8 cellular contexts compared by ENCODE assay signal in the genomic region with DNA sequence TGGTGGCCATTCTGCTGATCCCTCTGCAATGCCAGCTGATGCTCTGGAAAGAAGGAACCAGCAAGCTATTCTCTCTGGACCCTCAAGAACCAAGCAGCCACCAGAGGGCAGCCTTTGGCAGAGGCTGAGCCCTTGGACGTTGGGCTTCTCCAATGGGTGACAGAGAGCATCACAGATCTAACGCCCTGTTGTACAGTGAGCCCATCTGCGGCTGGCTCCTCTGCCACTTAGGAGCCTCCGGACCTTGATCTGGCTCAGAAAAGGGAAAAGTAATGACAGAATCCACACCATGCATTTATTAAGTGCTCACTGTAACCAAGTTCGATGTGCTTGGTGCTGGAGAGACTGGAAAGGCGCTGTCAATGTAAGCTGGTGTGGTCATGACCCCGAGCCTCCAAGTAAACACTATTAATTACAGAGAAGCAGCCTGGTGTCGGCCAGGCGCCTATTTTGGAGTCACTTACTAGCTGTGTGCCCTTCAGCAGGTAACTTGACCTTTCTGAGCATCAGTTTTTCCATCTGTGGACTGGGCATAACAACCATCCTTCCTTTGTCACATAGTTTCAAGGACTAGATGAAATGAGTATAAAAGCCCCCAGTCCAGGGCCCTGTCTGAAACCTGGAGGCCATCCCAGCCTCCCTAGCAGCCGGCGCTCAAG. TPM values are rescaled to one million over a fixed set of nuclear protein-coding genes. Genes with fewer than 3 reads are reported as not detected.
DNase-seq lines count a peak whose midpoint lies in the region; ATAC-seq, FAIRE-seq and TF ChIP-seq lines count a peak whose summit lies in the region.

No MANE protein-coding gene starts in this region.

- H3K27me3 Mint-ChIP-seq in H9 (ENCODE audit: low read depth) (no peaks in the 10 kb centered on the region), WTC11 (ENCODE audit: low read depth) (no peaks in the 10 kb centered on the region)

- no peaks in the 10 kb centered on the region for H3K36me3 ChIP-seq in mammary epithelial cell (ENCODE audit: insufficient read depth, low read length)

- BruUV-seq in mammary epithelial cell (replicated peaks; lab: Mats Ljungman, UMichigan): no TSS peak

- no peak overlapping the region for H4K5ac ChIP-seq in H9 (ENCODE audit: insufficient read length, low read depth, low read length)

- H2BK12ac ChIP-seq in H9 (ENCODE audit: insufficient read length, low read depth, low read length): no peak overlapping the region

- no peak overlapping the region for H3K4me2 ChIP-seq in H9 (ENCODE audit: insufficient read depth, insufficient read length, low read length)
- no peak overlapping the region for H3K4me2 ChIP-seq in mammary epithelial cell (ENCODE audit: insufficient read depth, low read depth, low read length)

- no peak overlapping the region for H2BK120ac ChIP-seq in H9 (ENCODE audit: low read depth, low read length, poor library complexity, severe bottlenecking)

- peak; percentile 98 for ATAC-seq in WTC11
- no peak for ATAC-seq in GM18868 (IDR thresholded peaks at IDR 0.05; ENCODE audit: unreplicated experiment)

- no peak overlapping the region for H2BK20ac ChIP-seq in H9 (ENCODE audit: low read depth, low read length, poor library complexity, severe bottlenecking)

- POLR2A ChIA-PET in AG04449 (lab: Yijun Ruan, JAX): interaction anchor here (0.6 kb wide), 2 partner anchors 90 to 156 kb away, joined by 3 read pairs; no protein-coding TSS in a partner anchor
- POLR2A ChIA-PET in WTC11 (lab: Charles Lee): no interaction called here

- no peak overlapping the region for H3T11ph ChIP-seq in H9 (ENCODE audit: low read length)

- H3K4me1 ChIP-seq in H9 (ENCODE audit: insufficient read depth, low read length) (no peaks in the 10 kb centered on the region), mammary epithelial cell (ENCODE audit: insufficient read depth, low read length) (peaks cover 33% of the 10 kb centered on the region)

- H2AK5ac ChIP-seq in H9 (ENCODE audit: insufficient read length, low read length): no peak overlapping the region

- H3K4ac ChIP-seq in H9 (ENCODE audit: low read depth, low read length): no peak overlapping the region

- no peak overlapping the region for H3K4me3 Mint-ChIP-seq in H9
- H3K4me3 Mint-ChIP-seq in WTC11: no peak overlapping the region

- intact Hi-C loops in mammary epithelial cell (cut with micrococcal nuclease): loop anchor here (1.0 to 10.0 kb wide), 4 partner anchors 23 to 319 kb away; no protein-coding TSS in a partner anchor

- WGBS in H9 (ENCODE audit: extremely low coverage, insufficient read length, low lambda C conversion rate): no CpG with 5 or more reads among the region's 11 CpGs
- 24% methylated on average over 5 of the region's 11 CpGs for WGBS in mammary epithelial cell (ENCODE audit: low coverage, missing lambda C conversion rate)

- H3K4me3 ChIP-seq in AG04449 (ENCODE audit: low read depth, low read length) (no peak overlapping the region), mammary epithelial cell (replicated peaks in 1 of 3; ENCODE audit: insufficient read depth in 1 of 3, low read depth in 2 of 3, low read length in 3 of 3) (no peak overlapping the region)

- CTCF ChIA-PET in AG04449 (lab: Yijun Ruan, JAX): interaction anchor here (0.7 to 19.1 kb wide), 43 partner anchors 9 to 560 kb away, joined by 3 to 381 read pairs (median 7); no protein-coding TSS in a partner anchor
- CTCF ChIA-PET in WTC11 (lab: Charles Lee): interaction anchor here (0.6 to 11.4 kb wide), 54 partner anchors 9 to 525 kb away, joined by 3 to 255 read pairs (median 5); partner anchors contain the start of gene ALPL
- CTCF ChIA-PET in mammary epithelial cell (lab: Charles Lee; ENCODE audit: low non-redundant PET): interaction anchor here (0.5 to 1.8 kb wide), 8 partner anchors 15 to 255 kb away, joined by 3 to 15 read pairs (median 4); no protein-coding TSS in a partner anchor

- no peak overlapping the region for H2BK5ac ChIP-seq in H9 (ENCODE audit: insufficient read length, low read length)

- H3K23ac ChIP-seq in H9 (ENCODE audit: insufficient read length, low read depth, low read length): no peak overlapping the region

- in situ Hi-C loops in mammary epithelial cell (cut with MboI; ENCODE audit: low sequenced_read_pairs in 2 of 2): loop anchor here in 1 of 2 donors (5.0 kb wide), 1 partner anchor 112 kb away; no protein-coding TSS in a partner anchor

- H3K27me3 ChIP-seq in H9 (ENCODE audit: insufficient read depth, low read length) (no peaks in the 10 kb centered on the region), mammary epithelial cell (ENCODE audit: insufficient read depth, low read length) (no peaks in the 10 kb centered on the region)

- H4K8ac ChIP-seq in H9 (replicated peaks; ENCODE audit: insufficient read length, low read depth, low read length): no peak overlapping the region

- no peaks in the 10 kb centered on the region for H3K79me1 ChIP-seq in H9 (ENCODE audit: insufficient read depth, low read depth, low read length, poor library complexity, severe bottlenecking)

- no peaks in the 10 kb centered on the region for H4K20me1 ChIP-seq in H9 (ENCODE audit: control insufficient read depth, insufficient read depth, insufficient read length)
- no peaks in the 10 kb centered on the region for H4K20me1 ChIP-seq in mammary epithelial cell (ENCODE audit: insufficient read depth, low read length)

- H3K18ac ChIP-seq in H9 (ENCODE audit: insufficient read length, low read depth, low read length): no peak overlapping the region

- no peaks in the 10 kb centered on the region for H3K9me3 Mint-ChIP-seq in H9
- no peaks in the 10 kb centered on the region for H3K9me3 Mint-ChIP-seq in WTC11

- no peaks in the 10 kb centered on the region for H3K9me3 ChIP-seq in H9 (ENCODE audit: control insufficient read depth, low read depth, low read length)
- H3K9me3 ChIP-seq in mammary epithelial cell (replicated peaks; ENCODE audit: insufficient read depth, low read length): no peaks in the 10 kb centered on the region

- no peak overlapping the region for H3K9ac ChIP-seq in H9 (ENCODE audit: extremely low read depth, insufficient read length, low read length)
- no peak overlapping the region for H3K9ac ChIP-seq in mammary epithelial cell (ENCODE audit: insufficient read depth, low read length)

- no peak overlapping the region for H4K91ac ChIP-seq in H9 (ENCODE audit: insufficient read length, low read depth, low read length)

- H3K14ac ChIP-seq in H9 (ENCODE audit: insufficient read depth, low read length): no peak overlapping the region

- H3K4me1 Mint-ChIP-seq in H9 (no peaks in the 10 kb centered on the region), WTC11 (no peaks in the 10 kb centered on the region)

- H3K27ac Mint-ChIP-seq in H9: no peak overlapping the region
- H3K27ac Mint-ChIP-seq in WTC11: no peak overlapping the region

- no peaks in the 10 kb centered on the region for H3K23me2 ChIP-seq in H9 (ENCODE audit: insufficient read length, low read depth, low read length, poor library complexity, severe bottlenecking)

- H3K27ac ChIP-seq in H9 (ENCODE audit: insufficient read length, low read depth, low read length): no peak overlapping the region
- H3K27ac ChIP-seq in mammary epithelial cell (ENCODE audit: insufficient read depth, low read depth, low read length): no peak overlapping the region

- H3K79me2 ChIP-seq in H9 (ENCODE audit: insufficient read depth, low read length): no peaks in the 10 kb centered on the region
- H3K79me2 ChIP-seq in mammary epithelial cell (ENCODE audit: insufficient read depth, low read length): no peaks in the 10 kb centered on the region

- H3K36me3 Mint-ChIP-seq in H9 (ENCODE audit: insufficient read depth in 1 of 3, low read depth in 3 of 3): peaks cover 3 to 13% (median 6%) of the 10 kb centered on the region in 3 experiments; a peak in 6 of 7 replicates
- 0 out of 2 replicates have a peak, but pooled peaks cover 2% of the 10 kb centered on the region for H3K36me3 Mint-ChIP-seq in WTC11

- no peak overlapping the region for H2BK15ac ChIP-seq in H9 (ENCODE audit: low read depth, low read length)

- dilution Hi-C loops in mammary epithelial cell (cut with HindIII; ENCODE audit: low sequenced_read_pairs): no loop called here

- no peak overlapping the region for H2AFZ ChIP-seq in H9 (ENCODE audit: low read length)
- no peak overlapping the region for H2AFZ ChIP-seq in mammary epithelial cell (ENCODE audit: low read depth, low read length)

- TF ChIP-seq CTCF in AG04449 (IDR thresholded peaks at IDR 0.05; ENCODE audit: insufficient read depth, low read length, missing control alignments): peak; percentile 91
- TF ChIP-seq CTCF in H9 (conservative IDR thresholded peaks at IDR 0.05): peak; percentile 92
- TF ChIP-seq CTCF in WTC11 (IDR thresholded peaks at IDR 0.05): peak; percentile 79
- peak; percentile 87 to 91 for TF ChIP-seq CTCF in mammary epithelial cell (conservative IDR thresholded peaks at IDR 0.05 in 1 of 2, IDR thresholded peaks at IDR 0.05 in 1 of 2; ENCODE audit: extremely low read depth in 1 of 2, insufficient read depth in 1 of 2, low read depth in 1 of 2, low read length in 2 of 2)

- DNase-seq in AG04449 (ENCODE audit: low read depth, low spot score): no peak
- peak; percentile 88 for DNase-seq in H9
- DNase-seq in NCI-H345 treated with DMSO at 0.1 percent for 48 hours (lab: John Stamatoyannopoulos, UW; ENCODE audit: unreplicated experiment): peak; percentile 73
- peak; percentile 95 for DNase-seq in WTC11 (ENCODE audit: low spot score)
- peak; percentile 72 for DNase-seq in mammary epithelial cell
- peak; percentile 65 to 74 (median 72) for DNase-seq in stimulated activated CD4-positive, alpha-beta T cell treated with anti-CD3 and anti-CD28 coated beads, Interleukin-1b, Interleukin-23, amount 100 ng/mL, for 24 hours (ENCODE audit: low read depth in 4 of 4, low spot score in 1 of 4)

- H3K56ac ChIP-seq in H9 (ENCODE audit: insufficient read length, low read depth, low read length): no peak overlapping the region

- FAIRE-seq in islet of Langerhans (lab: Jason Lieb, UNC): peak; percentile 97

TF ChIP-seq in WTC11, 78 proteins besides CTCF, POLR2A, EP300 and RAD21:
- TF ChIP-seq, protein P1, sequence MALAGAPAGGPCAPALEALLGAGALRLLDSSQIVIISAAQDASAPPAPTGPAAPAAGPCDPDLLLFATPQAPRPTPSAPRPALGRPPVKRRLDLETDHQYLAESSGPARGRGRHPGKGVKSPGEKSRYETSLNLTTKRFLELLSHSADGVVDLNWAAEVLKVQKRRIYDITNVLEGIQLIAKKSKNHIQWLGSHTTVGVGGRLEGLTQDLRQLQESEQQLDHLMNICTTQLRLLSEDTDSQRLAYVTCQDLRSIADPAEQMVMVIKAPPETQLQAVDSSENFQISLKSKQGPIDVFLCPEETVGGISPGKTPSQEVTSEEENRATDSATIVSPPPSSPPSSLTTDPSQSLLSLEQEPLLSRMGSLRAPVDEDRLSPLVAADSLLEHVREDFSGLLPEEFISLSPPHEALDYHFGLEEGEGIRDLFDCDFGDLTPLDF (CRISPR knock-in tag; IDR thresholded peaks at IDR 0.05): no peak

RNA-seq across cellular contexts. Expression of gene ECE1, which starts 34.9 kb away (rescaled TPM):
- 27.7 and 31.1 TPM in 2 replicates for total RNA-seq in H9 (2021)
- 40.6 to 45.0 TPM (median 42.0 TPM) in 3 replicates for total RNA-seq in WTC11 (2021)
- 100 to 1,000 TPM in 1 of 2 donors, 10 to 100 TPM in 1; 86.3 to 153 TPM for total RNA-seq in mammary epithelial cell
- 65.7 TPM for polyA plus RNA-seq in mammary epithelial cell
- 75.5 TPM for polyA minus RNA-seq in mammary epithelial cell
